1 cellular context compared by ENCODE assay signal in the genomic region with DNA sequence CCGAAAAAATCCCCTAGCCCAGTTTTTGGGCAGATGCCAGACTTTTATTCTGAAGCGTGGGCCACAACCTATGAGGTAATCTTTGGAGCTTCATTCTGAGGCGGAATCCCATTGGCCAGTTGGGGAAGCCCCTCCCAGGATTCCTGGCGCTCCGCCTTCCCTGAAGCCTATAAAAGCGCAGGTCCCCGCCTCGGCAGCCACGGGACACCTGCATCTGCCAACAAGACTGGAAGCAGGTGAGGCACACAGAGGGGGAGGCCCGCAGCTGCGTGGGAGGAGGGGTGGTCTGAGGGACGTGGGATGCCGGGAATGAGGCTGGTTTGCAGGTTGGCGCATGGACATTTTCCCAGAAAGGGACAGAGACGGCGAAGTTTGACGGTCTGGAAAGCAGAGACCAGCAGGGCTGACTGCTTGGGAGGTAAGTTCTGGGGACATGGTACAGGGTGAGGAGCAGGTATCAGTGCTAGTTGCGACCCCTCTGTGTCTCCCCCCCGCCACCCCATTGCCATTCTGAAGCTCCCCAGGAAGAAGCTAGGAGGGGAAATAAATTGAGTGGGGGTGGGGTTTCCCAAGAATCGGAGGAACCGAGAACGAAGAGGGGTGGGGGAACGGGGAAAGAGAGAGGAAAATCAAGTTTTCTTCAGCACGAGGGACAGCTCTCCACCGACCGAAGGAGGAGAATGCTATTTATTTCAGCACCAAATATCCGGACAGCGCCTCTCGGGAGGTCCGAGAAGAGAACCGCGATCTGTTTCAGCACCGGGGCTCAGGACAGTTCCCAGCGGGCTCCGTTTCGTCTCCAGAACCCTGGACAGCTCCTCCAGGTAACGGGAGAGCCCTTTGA.
A peak's percentile ranks its signal among the peaks of the same experiment; 100 is the strongest.
TF ChIP-seq lines count a peak whose summit lies in the region.

No MANE protein-coding gene starts in this region.

TF ChIP-seq in HepG2, 621 proteins besides CTCF, POLR2A, EP300 and RAD21 (continued from another document and continues in another):
- peak; percentile 100; the same call in 1 of the 2 replicates for TF ChIP-seq ZNF569 (CRISPR knock-in tag; IDR thresholded peaks at IDR 0.05; ENCODE audit: borderline replicate concordance)
- TF ChIP-seq ASH2L (IDR thresholded peaks at IDR 0.05; ENCODE audit: insufficient read length, low read depth, low read length) = no peak
- peak; percentile 100 for TF ChIP-seq MXD1 (CRISPR knock-in tag; IDR thresholded peaks at IDR 0.05)
- TF ChIP-seq ZBTB10 (CRISPR knock-in tag; IDR thresholded peaks at IDR 0.05; ENCODE audit: borderline replicate concordance) = peak; percentile 100
- TF ChIP-seq ATRX (CRISPR knock-in tag; IDR thresholded peaks at IDR 0.05; ENCODE audit: borderline replicate concordance) = peak; percentile 99
- TF ChIP-seq, protein P1, sequence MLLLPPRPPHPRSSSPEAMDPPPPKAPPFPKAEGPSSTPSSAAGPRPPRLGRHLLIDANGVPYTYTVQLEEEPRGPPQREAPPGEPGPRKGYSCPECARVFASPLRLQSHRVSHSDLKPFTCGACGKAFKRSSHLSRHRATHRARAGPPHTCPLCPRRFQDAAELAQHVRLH (CRISPR knock-in tag; IDR thresholded peaks at IDR 0.05; ENCODE audit: borderline replicate concordance, low read depth) = peak; percentile 100
- peak; percentile 93 for TF ChIP-seq ZNF770 (CRISPR knock-in tag; IDR thresholded peaks at IDR 0.05)
- TF ChIP-seq MLLT10 (CRISPR knock-in tag; IDR thresholded peaks at IDR 0.05) = peak; percentile 99
- no peak for TF ChIP-seq SUZ12 (IDR thresholded peaks at IDR 0.05; ENCODE audit: low read depth, low read length)
- TF ChIP-seq FOXP1 (IDR thresholded peaks at IDR 0.05) = no peak
- peak; percentile 95 for TF ChIP-seq FOXP1 (CRISPR knock-in tag; IDR thresholded peaks at IDR 0.05)
- TF ChIP-seq, protein P2, sequence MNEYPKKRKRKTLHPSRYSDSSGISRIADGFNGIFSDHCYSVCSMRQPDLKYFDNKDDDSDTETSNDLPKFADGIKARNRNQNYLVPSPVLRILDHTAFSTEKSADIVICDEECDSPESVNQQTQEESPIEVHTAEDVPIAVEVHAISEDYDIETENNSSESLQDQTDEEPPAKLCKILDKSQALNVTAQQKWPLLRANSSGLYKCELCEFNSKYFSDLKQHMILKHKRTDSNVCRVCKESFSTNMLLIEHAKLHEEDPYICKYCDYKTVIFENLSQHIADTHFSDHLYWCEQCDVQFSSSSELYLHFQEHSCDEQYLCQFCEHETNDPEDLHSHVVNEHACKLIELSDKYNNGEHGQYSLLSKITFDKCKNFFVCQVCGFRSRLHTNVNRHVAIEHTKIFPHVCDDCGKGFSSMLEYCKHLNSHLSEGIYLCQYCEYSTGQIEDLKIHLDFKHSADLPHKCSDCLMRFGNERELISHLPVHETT (CRISPR knock-in tag; conservative IDR thresholded peaks at IDR 0.05) = peak; percentile 100
- peak; percentile 100 for TF ChIP-seq ZNF407 (CRISPR knock-in tag; IDR thresholded peaks at IDR 0.05; ENCODE audit: not compliant biosample characterization)
- peak; percentile 51; the same call in 1 of the 2 replicates for TF ChIP-seq SETDB1 (CRISPR knock-in tag; IDR thresholded peaks at IDR 0.05; ENCODE audit: borderline replicate concordance)
- TF ChIP-seq PHB2 (IDR thresholded peaks at IDR 0.05; ENCODE audit: partially characterized antibody) = no peak
- no peak for TF ChIP-seq SOX13 (IDR thresholded peaks at IDR 0.05)
- TF ChIP-seq SOX13 (CRISPR knock-in tag; conservative IDR thresholded peaks at IDR 0.05 in 1 of 2, IDR thresholded peaks at IDR 0.05 in 1 of 2) = peak in 1 of 2 experiments; percentile 96; a peak in 2 of 4 replicates
- TF ChIP-seq REL (CRISPR knock-in tag; conservative IDR thresholded peaks at IDR 0.05) = peak; percentile 100
- peak; percentile 96 for TF ChIP-seq ZMYM2 (CRISPR knock-in tag; IDR thresholded peaks at IDR 0.05)
- peak; percentile 100 for TF ChIP-seq ZNF780A (CRISPR knock-in tag; IDR thresholded peaks at IDR 0.05)
- peak; percentile 100 for TF ChIP-seq ZC3H13 (CRISPR knock-in tag; IDR thresholded peaks at IDR 0.05)
- peak; percentile 98 for TF ChIP-seq ZBTB34 (CRISPR knock-in tag; IDR thresholded peaks at IDR 0.05)
- TF ChIP-seq NRL (CRISPR knock-in tag; IDR thresholded peaks at IDR 0.05; ENCODE audit: borderline replicate concordance) = peak; percentile 100
- no peak for TF ChIP-seq MAZ (IDR thresholded peaks at IDR 0.05; ENCODE audit: borderline replicate concordance, low read depth, low read length)
- peak; percentile 100 for TF ChIP-seq MAZ (CRISPR knock-in tag; IDR thresholded peaks at IDR 0.05; ENCODE audit: low read depth)
- TF ChIP-seq ATM (IDR thresholded peaks at IDR 0.05; ENCODE audit: borderline replicate concordance) = no peak
- TF ChIP-seq, protein P3, sequence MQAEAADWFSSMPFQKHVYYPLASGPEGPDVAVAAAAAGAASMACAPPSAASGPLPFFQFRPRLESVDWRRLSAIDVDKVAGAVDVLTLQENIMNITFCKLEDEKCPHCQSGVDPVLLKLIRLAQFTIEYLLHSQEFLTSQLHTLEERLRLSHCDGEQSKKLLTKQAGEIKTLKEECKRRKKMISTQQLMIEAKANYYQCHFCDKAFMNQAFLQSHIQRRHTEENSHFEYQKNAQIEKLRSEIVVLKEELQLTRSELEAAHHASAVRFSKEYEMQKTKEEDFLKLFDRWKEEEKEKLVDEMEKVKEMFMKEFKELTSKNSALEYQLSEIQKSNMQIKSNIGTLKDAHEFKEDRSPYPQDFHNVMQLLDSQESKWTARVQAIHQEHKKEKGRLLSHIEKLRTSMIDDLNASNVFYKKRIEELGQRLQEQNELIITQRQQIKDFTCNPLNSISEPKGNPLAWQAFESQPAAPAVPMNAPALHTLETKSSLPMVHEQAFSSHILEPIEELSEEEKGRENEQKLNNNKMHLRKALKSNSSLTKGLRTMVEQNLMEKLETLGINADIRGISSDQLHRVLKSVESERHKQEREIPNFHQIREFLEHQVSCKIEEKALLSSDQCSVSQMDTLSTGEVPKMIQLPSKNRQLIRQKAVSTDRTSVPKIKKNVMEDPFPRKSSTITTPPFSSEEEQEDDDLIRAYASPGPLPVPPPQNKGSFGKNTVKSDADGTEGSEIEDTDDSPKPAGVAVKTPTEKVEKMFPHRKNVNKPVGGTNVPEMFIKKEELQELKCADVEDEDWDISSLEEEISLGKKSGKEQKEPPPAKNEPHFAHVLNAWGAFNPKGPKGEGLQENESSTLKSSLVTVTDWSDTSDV (CRISPR knock-in tag; IDR thresholded peaks at IDR 0.05) = peak; percentile 100
- TF ChIP-seq MIER2 (CRISPR knock-in tag; IDR thresholded peaks at IDR 0.05) = peak; percentile 100
- TF ChIP-seq ARNT2 (CRISPR knock-in tag; IDR thresholded peaks at IDR 0.05; ENCODE audit: low read depth) = peak; percentile 100
- peak; percentile 91 for TF ChIP-seq ELF1 (CRISPR knock-in tag; IDR thresholded peaks at IDR 0.05)
- TF ChIP-seq ZNF607 (CRISPR knock-in tag; IDR thresholded peaks at IDR 0.05; ENCODE audit: borderline replicate concordance) = peak; percentile 100
- no peak for TF ChIP-seq TCF7L2 (IDR thresholded peaks at IDR 0.05; ENCODE audit: low read depth, low read length)
- TF ChIP-seq, protein P4, sequence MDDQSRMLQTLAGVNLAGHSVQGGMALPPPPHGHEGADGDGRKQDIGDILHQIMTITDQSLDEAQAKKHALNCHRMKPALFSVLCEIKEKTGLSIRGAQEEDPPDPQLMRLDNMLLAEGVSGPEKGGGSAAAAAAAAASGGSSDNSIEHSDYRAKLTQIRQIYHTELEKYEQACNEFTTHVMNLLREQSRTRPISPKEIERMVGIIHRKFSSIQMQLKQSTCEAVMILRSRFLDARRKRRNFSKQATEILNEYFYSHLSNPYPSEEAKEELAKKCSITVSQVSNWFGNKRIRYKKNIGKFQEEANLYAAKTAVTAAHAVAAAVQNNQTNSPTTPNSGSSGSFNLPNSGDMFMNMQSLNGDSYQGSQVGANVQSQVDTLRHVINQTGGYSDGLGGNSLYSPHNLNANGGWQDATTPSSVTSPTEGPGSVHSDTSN (CRISPR knock-in tag; IDR thresholded peaks at IDR 0.05; ENCODE audit: borderline replicate concordance) = peak; percentile 100
